9 cellular contexts compared by ENCODE assay signal in the genomic region with DNA sequence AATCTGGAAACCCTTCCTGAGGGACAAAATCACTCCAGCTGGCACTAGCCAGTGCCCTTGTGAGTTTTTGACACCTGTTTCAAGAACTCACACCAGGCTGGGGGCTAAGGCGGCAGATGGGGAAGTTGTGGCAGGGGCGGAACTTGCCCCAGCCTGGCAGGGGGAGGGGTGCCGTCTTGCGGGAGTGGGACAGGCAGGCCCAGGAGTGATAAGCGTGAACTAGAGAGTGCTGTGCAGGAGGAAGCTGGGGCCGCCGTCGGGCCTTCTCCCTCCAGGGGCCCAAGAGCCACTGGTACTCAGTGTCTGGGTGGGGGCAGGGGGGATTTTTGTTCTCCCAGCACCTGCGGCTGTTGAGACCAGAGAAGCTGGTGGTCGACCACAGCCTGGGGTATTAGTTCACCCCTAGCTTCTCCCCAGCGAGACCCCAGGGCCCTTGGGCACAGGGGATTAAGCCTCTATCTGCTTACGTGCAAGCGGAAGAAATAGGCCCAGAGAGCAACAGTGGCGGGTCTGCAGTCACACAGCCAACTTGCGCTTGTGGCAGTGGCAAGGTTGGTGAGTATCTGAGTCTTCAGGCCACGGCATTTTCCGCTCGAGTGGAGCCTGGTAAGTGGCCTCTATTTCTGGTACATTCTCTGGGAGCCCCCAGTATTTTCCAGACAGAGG. TPM values are rescaled to one million over a fixed set of nuclear protein-coding genes. Genes with fewer than 3 reads are reported as not detected.
DNase-seq lines count a peak whose midpoint lies in the region; ATAC-seq, FAIRE-seq and TF ChIP-seq lines count a peak whose summit lies in the region.
"Had no signal": no experiment of that assay in that cellular context is flagged by ENCODE, and none has a peak within 500 bp of the region (broad histone marks: within the 10 kb centered on the region; RNA-seq: fewer than 3 reads in every experiment).

No MANE protein-coding gene starts in this region.

- no peaks in the 10 kb centered on the region for H3K27me3 ChIP-seq in OCI-LY3 (ENCODE audit: low read depth, low read length)

- no peak for ATAC-seq in A549
- peak; percentile 43 for ATAC-seq in GM21423 (IDR thresholded peaks at IDR 0.05; ENCODE audit: unreplicated experiment)

- H3K9ac ChIP-seq in OCI-LY3 (ENCODE audit: low read length) (peak overlapping the region; percentile 73), kidney (ENCODE audit: low read length in 2 of 2) (no peak overlapping the region)

- POLR2A ChIA-PET in A549 (lab: Yijun Ruan, JAX) = no interaction called here

- CTCF ChIA-PET in A549 (lab: Yijun Ruan, JAX) = interaction anchor here (0.9 to 9.9 kb wide), 21 partner anchors 8 to 734 kb away, joined by 3 to 91 read pairs (median 4); a partner anchor contains a TSS

- peak overlapping the region in 1 of 2 experiments; percentile 78; a peak in 4 of 6 replicates for H3K27ac ChIP-seq in A549
- peak overlapping the region; percentile 97 for H3K27ac ChIP-seq in OCI-LY3 (ENCODE audit: low read length)
- no peak overlapping the region for H3K27ac ChIP-seq in kidney (ENCODE audit: low read depth in 2 of 2, low read length in 2 of 2)
- H3K27ac ChIP-seq: epithelial cell of prostate had no signal

- DNase-seq in A549 (ENCODE audit: low read depth in 1 of 2, low spot score in 1 of 2) = no peak
- peak; percentile 87 for DNase-seq in kidney
- DNase-seq in superior temporal gyrus (ENCODE audit: extremely low spot score) = no peak
- DNase-seq in GM10266 (ENCODE audit: extremely low spot score) = no peak
- DNase-seq in activated CD4-positive, CD25-positive, alpha-beta regulatory T cell treated with anti-CD3 and anti-CD28 coated beads, Interleukin-2, amount 50 U/mL, for 72 hours = no peak
- no peak for DNase-seq in stimulated activated CD4-positive, alpha-beta T cell treated with anti-CD3 and anti-CD28 coated beads, Interleukin-4, amount 100 ng/mL, for 24 hours

- TF ChIP-seq CTCF in A549 (IDR thresholded peaks at IDR 0.05) = no peak
- no peak for TF ChIP-seq CTCF in OCI-LY3 (IDR thresholded peaks at IDR 0.05; ENCODE audit: low read depth, low read length)
- no peak for TF ChIP-seq CTCF in kidney (IDR thresholded peaks at IDR 0.05; ENCODE audit: borderline replicate concordance, extremely low read depth, insufficient read depth)
- TF ChIP-seq CTCF in GM10266 (IDR thresholded peaks at IDR 0.05; ENCODE audit: control insufficient read depth, insufficient read depth, low read depth, missing control alignments) = no peak

- H3K4me3 ChIP-seq in A549 (no peak overlapping the region), OCI-LY3 (ENCODE audit: low read length) (peak overlapping the region; percentile 78), kidney (ENCODE audit: low read length in 2 of 2) (no peak overlapping the region)

- H4K20me1 ChIP-seq in OCI-LY3 (ENCODE audit: insufficient read depth, low read length) = no peaks in the 10 kb centered on the region

- H3K79me2 ChIP-seq in OCI-LY3 (ENCODE audit: low read length) = peaks cover 15% of the 10 kb centered on the region

- intact Hi-C loops in kidney (cut with DNase I) = no loop called here

- WGBS in A549 (ENCODE audit: missing lambda C conversion rate) = 73% methylated on average over 13 of the region's 18 CpGs

- peak overlapping the region; percentile 80; the same call in 1 of the 3 replicates for H3K4me2 ChIP-seq in A549
- H3K4me2 ChIP-seq in OCI-LY3 (ENCODE audit: low read length) = peak overlapping the region; percentile 99

- no peak for TF ChIP-seq POLR2A in A549 (IDR thresholded peaks at IDR 0.05; ENCODE audit: low read length)

- H3K36me3 ChIP-seq in OCI-LY3 (replicated peaks; ENCODE audit: low read depth, low read length) (no peaks in the 10 kb centered on the region), kidney (ENCODE audit: control insufficient read depth in 1 of 2, insufficient read depth in 2 of 2, low read length in 2 of 2) (no peaks in the 10 kb centered on the region)

- H3K9me3 ChIP-seq in A549 = no peaks in the 10 kb centered on the region
- H3K9me3 ChIP-seq in OCI-LY3 (ENCODE audit: insufficient read depth, low read length) = no peaks in the 10 kb centered on the region
- no peaks in the 10 kb centered on the region for H3K9me3 ChIP-seq in kidney (ENCODE audit: control insufficient read depth in 1 of 2, low read length in 2 of 2)

- FAIRE-seq in A549 (lab: Jason Lieb, UNC) (no peak), kidney (lab: Jason Lieb, UNC) (no peak)

- TF ChIP-seq RAD21 in A549 (conservative IDR thresholded peaks at IDR 0.05 in 1 of 2, IDR thresholded peaks at IDR 0.05 in 1 of 2) = no peak

- H2AFZ ChIP-seq in OCI-LY3 (ENCODE audit: low read depth, low read length) = peak overlapping the region; percentile 80; the same call in 1 of the 2 replicates

- H3K4me1 ChIP-seq in A549 = peaks cover 13% of the 10 kb centered on the region
- H3K4me1 ChIP-seq in OCI-LY3 (ENCODE audit: low read length) = peaks cover 51% of the 10 kb centered on the region
- H3K4me1 ChIP-seq in kidney (ENCODE audit: control insufficient read depth in 1 of 2, insufficient read depth in 1 of 2, low read depth in 1 of 2, low read length in 2 of 2) = peaks cover 0 to 3% of the 10 kb centered on the region in 2 donors

- no peak for TF ChIP-seq EP300 in A549 (IDR thresholded peaks at IDR 0.05)

TF ChIP-seq in A549, 52 proteins besides CTCF, POLR2A, EP300 and RAD21 (continues in another document):
- TF ChIP-seq, protein P1, sequence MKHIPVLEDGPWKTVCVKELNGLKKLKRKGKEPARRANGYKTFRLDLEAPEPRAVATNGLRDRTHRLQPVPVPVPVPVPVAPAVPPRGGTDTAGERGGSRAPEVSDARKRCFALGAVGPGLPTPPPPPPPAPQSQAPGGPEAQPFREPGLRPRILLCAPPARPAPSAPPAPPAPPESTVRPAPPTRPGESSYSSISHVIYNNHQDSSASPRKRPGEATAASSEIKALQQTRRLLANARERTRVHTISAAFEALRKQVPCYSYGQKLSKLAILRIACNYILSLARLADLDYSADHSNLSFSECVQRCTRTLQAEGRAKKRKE (CRISPR knock-in tag; IDR thresholded peaks at IDR 0.05; ENCODE audit: low read depth) = no peak
- TF ChIP-seq, protein P2, sequence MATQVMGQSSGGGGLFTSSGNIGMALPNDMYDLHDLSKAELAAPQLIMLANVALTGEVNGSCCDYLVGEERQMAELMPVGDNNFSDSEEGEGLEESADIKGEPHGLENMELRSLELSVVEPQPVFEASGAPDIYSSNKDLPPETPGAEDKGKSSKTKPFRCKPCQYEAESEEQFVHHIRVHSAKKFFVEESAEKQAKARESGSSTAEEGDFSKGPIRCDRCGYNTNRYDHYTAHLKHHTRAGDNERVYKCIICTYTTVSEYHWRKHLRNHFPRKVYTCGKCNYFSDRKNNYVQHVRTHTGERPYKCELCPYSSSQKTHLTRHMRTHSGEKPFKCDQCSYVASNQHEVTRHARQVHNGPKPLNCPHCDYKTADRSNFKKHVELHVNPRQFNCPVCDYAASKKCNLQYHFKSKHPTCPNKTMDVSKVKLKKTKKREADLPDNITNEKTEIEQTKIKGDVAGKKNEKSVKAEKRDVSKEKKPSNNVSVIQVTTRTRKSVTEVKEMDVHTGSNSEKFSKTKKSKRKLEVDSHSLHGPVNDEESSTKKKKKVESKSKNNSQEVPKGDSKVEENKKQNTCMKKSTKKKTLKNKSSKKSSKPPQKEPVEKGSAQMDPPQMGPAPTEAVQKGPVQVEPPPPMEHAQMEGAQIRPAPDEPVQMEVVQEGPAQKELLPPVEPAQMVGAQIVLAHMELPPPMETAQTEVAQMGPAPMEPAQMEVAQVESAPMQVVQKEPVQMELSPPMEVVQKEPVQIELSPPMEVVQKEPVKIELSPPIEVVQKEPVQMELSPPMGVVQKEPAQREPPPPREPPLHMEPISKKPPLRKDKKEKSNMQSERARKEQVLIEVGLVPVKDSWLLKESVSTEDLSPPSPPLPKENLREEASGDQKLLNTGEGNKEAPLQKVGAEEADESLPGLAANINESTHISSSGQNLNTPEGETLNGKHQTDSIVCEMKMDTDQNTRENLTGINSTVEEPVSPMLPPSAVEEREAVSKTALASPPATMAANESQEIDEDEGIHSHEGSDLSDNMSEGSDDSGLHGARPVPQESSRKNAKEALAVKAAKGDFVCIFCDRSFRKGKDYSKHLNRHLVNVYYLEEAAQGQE (IDR thresholded peaks at IDR 0.05) = no peak
- no peak for TF ChIP-seq CBX8 (IDR thresholded peaks at IDR 0.05)
- TF ChIP-seq JUN (IDR thresholded peaks at IDR 0.05) = no peak
- TF ChIP-seq ZSCAN20 (CRISPR knock-in tag; IDR thresholded peaks at IDR 0.05) = no peak
- no peak for TF ChIP-seq KDM1A (IDR thresholded peaks at IDR 0.05; ENCODE audit: low read depth)
- TF ChIP-seq, protein P3, sequence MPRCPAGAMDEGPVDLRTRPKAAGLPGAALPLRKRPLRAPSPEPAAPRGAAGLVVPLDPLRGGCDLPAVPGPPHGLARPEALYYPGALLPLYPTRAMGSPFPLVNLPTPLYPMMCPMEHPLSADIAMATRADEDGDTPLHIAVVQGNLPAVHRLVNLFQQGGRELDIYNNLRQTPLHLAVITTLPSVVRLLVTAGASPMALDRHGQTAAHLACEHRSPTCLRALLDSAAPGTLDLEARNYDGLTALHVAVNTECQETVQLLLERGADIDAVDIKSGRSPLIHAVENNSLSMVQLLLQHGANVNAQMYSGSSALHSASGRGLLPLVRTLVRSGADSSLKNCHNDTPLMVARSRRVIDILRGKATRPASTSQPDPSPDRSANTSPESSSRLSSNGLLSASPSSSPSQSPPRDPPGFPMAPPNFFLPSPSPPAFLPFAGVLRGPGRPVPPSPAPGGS (IDR thresholded peaks at IDR 0.05) = no peak
- TF ChIP-seq, protein P4, sequence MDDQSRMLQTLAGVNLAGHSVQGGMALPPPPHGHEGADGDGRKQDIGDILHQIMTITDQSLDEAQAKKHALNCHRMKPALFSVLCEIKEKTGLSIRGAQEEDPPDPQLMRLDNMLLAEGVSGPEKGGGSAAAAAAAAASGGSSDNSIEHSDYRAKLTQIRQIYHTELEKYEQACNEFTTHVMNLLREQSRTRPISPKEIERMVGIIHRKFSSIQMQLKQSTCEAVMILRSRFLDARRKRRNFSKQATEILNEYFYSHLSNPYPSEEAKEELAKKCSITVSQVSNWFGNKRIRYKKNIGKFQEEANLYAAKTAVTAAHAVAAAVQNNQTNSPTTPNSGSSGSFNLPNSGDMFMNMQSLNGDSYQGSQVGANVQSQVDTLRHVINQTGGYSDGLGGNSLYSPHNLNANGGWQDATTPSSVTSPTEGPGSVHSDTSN (IDR thresholded peaks at IDR 0.05) = no peak
- TF ChIP-seq CEBPB (IDR thresholded peaks at IDR 0.05) = no peak
- TF ChIP-seq, protein P5, sequence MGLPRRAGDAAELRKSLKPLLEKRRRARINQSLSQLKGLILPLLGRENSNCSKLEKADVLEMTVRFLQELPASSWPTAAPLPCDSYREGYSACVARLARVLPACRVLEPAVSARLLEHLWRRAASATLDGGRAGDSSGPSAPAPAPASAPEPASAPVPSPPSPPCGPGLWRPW (IDR thresholded peaks at IDR 0.05) = no peak

RNA-seq across cellular contexts. Expression of a gene that starts 40.1 kb away (rescaled TPM):
- 6.0 and 8.2 TPM in 2 replicates for polyA plus RNA-seq in A549 (2011; rRNA removed)
- 3.6 and 4.2 TPM in 2 replicates for polyA plus RNA-seq in A549 (2012; cell fraction: cytosol; rRNA removed)
- 13.4 and 13.8 TPM in 2 replicates for polyA plus RNA-seq in A549 (2012; cell fraction: nucleus; rRNA removed)
- polyA plus RNA-seq in A549 (2017; fragmentation: RNase III; extraction: RNeasy Plus Mini Kit Qiagen cat#74134 plus additional on column Dnase treatment) = 2.5 to 2.8 TPM (median 2.8 TPM) in 3 replicates
- polyA minus RNA-seq in A549 (2011; rRNA and poly(A)+ RNA removed) = 16.9 and 22.0 TPM in 2 replicates
- 50.7 TPM for total RNA-seq in kidney
- 55.6 TPM for polyA plus RNA-seq in kidney (ENCODE audit: insufficient read depth, low read depth, low replicate concordance)
